9 cellular contexts compared by ENCODE assay signal in the genomic region with DNA sequence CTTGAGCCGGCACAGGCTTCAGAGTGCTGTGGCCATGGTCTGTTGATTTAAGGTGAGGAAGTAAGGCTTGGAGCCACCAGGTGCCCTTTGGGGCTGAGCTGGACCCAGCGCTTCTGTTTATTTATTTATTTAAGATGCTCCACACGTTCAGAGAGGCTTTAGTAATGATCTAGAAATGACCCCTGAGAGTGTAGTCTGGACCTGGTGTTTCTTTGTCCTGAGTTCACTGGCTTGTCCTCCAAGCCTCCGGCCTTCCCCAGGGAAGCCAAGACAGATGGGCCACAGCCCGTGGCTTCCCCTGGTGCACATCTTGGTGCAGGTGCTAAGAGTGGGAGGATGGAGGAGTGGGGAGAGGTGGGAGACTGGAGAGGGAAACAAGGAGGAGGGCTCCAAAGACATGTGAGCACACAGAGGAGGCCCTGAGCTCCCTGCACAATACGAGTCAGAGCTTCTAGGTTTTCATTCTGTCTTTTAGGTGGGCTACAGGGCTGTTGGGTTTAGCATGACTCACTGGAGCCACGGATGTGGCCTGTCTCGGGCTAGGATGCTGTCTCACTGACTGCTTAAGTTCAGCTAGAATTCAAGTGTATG. TPM values are rescaled to one million over a fixed set of nuclear protein-coding genes. Genes with fewer than 3 reads are reported as not detected.
A peak's percentile ranks its signal among the peaks of the same experiment; 100 is the strongest.
DNase-seq lines count a peak whose midpoint lies in the region; ATAC-seq and TF ChIP-seq lines count a peak whose summit lies in the region.
"Had no signal": no experiment of that assay in that cellular context is flagged by ENCODE, and none has a peak within 500 bp of the region (broad histone marks: within the 10 kb centered on the region; RNA-seq: fewer than 3 reads in every experiment).

No MANE protein-coding gene starts in this region.

- no TSS peak for BruUV-seq in Calu3 (replicated peaks; lab: Mats Ljungman, UMichigan)

- peak; percentile 70 for TF ChIP-seq POLR2A in NB4 (IDR thresholded peaks at IDR 0.05; ENCODE audit: extremely low read depth, insufficient read length)

- ATAC-seq in GM18502 (IDR thresholded peaks at IDR 0.05; ENCODE audit: poor library complexity, unreplicated experiment) (no peak), HG03460 (IDR thresholded peaks at IDR 0.05; ENCODE audit: unreplicated experiment) (no peak)

- peaks cover 13% of the 10 kb centered on the region for H3K36me3 Mint-ChIP-seq in activated naive CD8-positive, alpha-beta T cell
- H3K36me3 Mint-ChIP-seq in progenitor cell of endocrine pancreas (ENCODE audit: insufficient read depth) (no peaks in the 10 kb centered on the region), Calu3 (ENCODE audit: insufficient read depth, unreplicated experiment) (no peaks in the 10 kb centered on the region)

- peak; percentile 64 for DNase-seq in GM12865 (ENCODE audit: low read depth)
- DNase-seq in NB4 (ENCODE audit: low read depth) = peak; percentile 84
- peak; percentile 4 for DNase-seq in progenitor cell of endocrine pancreas (ENCODE audit: low spot score, unreplicated experiment)
- no peak for DNase-seq in NCI-H2081 (lab: John Stamatoyannopoulos, UW)
- DNase-seq in Calu3 = no peak
- DNase-seq: MG63 had no signal

- H3K27ac Mint-ChIP-seq in activated naive CD8-positive, alpha-beta T cell = peak overlapping the region; percentile 99
- H3K27ac Mint-ChIP-seq in progenitor cell of endocrine pancreas = no peak overlapping the region
- no peak overlapping the region for H3K27ac Mint-ChIP-seq in Calu3 (ENCODE audit: unreplicated experiment)

- H3K4me1 Mint-ChIP-seq in activated naive CD8-positive, alpha-beta T cell (ENCODE audit: low read depth) = peaks cover 74% of the 10 kb centered on the region
- no peaks in the 10 kb centered on the region for H3K4me1 Mint-ChIP-seq in progenitor cell of endocrine pancreas (ENCODE audit: low read depth)
- no peaks in the 10 kb centered on the region for H3K4me1 Mint-ChIP-seq in Calu3 (ENCODE audit: low read depth, unreplicated experiment)

- no peak for TF ChIP-seq CTCF in GM12865 (IDR thresholded peaks at IDR 0.05; ENCODE audit: insufficient read depth, low read depth, low read length, missing control alignments)
- TF ChIP-seq CTCF in NB4 (IDR thresholded peaks at IDR 0.05; ENCODE audit: low read depth, low read length) = no peak
- no peak for TF ChIP-seq CTCF in progenitor cell of endocrine pancreas (IDR thresholded peaks at IDR 0.05; ENCODE audit: unreplicated experiment)
- no peak for TF ChIP-seq CTCF in Calu3 (IDR thresholded peaks at IDR 0.05; ENCODE audit: unreplicated experiment)

- no peak overlapping the region; the same call in 1 of the 2 replicates for H3K4me3 ChIP-seq in GM12865 (ENCODE audit: low read depth, low read length)
- H3K4me3 ChIP-seq in NB4 (ENCODE audit: low read depth, low read length) = peak overlapping the region; percentile 32
- H3K4me3 ChIP-seq: MG63 had no signal

- H3K9me3 Mint-ChIP-seq in activated naive CD8-positive, alpha-beta T cell (ENCODE audit: low read depth) = peaks cover 10% of the 10 kb centered on the region
- H3K9me3 Mint-ChIP-seq in progenitor cell of endocrine pancreas (ENCODE audit: low read depth) (peaks cover 12% of the 10 kb centered on the region), Calu3 (ENCODE audit: low read depth, unreplicated experiment) (peaks cover 3% of the 10 kb centered on the region)

- H3K27me3 Mint-ChIP-seq in activated naive CD8-positive, alpha-beta T cell = no peaks in the 10 kb centered on the region
- H3K27me3 Mint-ChIP-seq in progenitor cell of endocrine pancreas = peaks cover 34% of the 10 kb centered on the region
- no peaks in the 10 kb centered on the region for H3K27me3 Mint-ChIP-seq in Calu3 (ENCODE audit: unreplicated experiment)

- intact Hi-C loops in Calu3 (cut with micrococcal nuclease; ENCODE audit: unreplicated experiment) = no loop called here

- CTCF ChIA-PET in Calu3 (lab: Charles Lee) = no interaction called here

- H3K4me3 Mint-ChIP-seq in activated naive CD8-positive, alpha-beta T cell = peak overlapping the region; percentile 78
- H3K4me3 Mint-ChIP-seq in progenitor cell of endocrine pancreas (ENCODE audit: low read depth) (no peak overlapping the region), Calu3 (ENCODE audit: low read depth, unreplicated experiment) (no peak overlapping the region)

RNA-seq across cellular contexts. Expression of gene AHRR, which starts 56.9 kb away (rescaled TPM):
- total RNA-seq in progenitor cell of endocrine pancreas = 0.69 and 1.3 TPM in 2 replicates
- total RNA-seq in Calu3 (2022) = 1.3 TPM in 2 replicates

Comparison
In these comparisons a context has a peak if more than half of its experiments do, and no peak if none do; other contexts are left out.
1. DNase-seq: peak in GM12865 (single experiment), NB4 (single experiment) and progenitor cell of endocrine pancreas (single experiment); none in NCI-H2081 (0 of 2) and Calu3 (single experiment).